Comparison of ENCODE assay signal across 11 cellular contexts in genomic region chr5:113140837-113141661, GRCh38.
A peak's percentile ranks its signal among the peaks of the same experiment; 100 is the strongest.
DNase-seq lines count a peak whose midpoint lies in the region; ATAC-seq, FAIRE-seq and TF ChIP-seq lines count a peak whose summit lies in the region.
"Had no signal": no experiment of that assay in that cellular context is flagged by ENCODE, and none has a peak within 500 bp of the region (broad histone marks: within the 10 kb centered on the region; RNA-seq: fewer than 3 reads in every experiment).

No MANE protein-coding gene starts in this region.

- H3K79me2 ChIP-seq in GM23338 (replicated peaks; ENCODE audit: insufficient read depth), result no peaks in the 10 kb centered on the region
- no peaks in the 10 kb centered on the region for H3K79me2 ChIP-seq in HepG2 (ENCODE audit: insufficient read depth, low read length)

- no TSS peak for BruUV-seq in HepG2 (replicated peaks; lab: Mats Ljungman, UMichigan)

- no peaks in the 10 kb centered on the region for H3F3A ChIP-seq in GM23338 (replicated peaks; ENCODE audit: low read depth)

- TF ChIP-seq RAD21 in HepG2 (CRISPR knock-in tag; IDR thresholded peaks at IDR 0.05), result no peak

- peaks cover 20% of the 10 kb centered on the region for H3K4me1 Mint-ChIP-seq in GM23338
- H3K4me1 Mint-ChIP-seq in activated CD4-positive, alpha-beta memory T cell treated with anti-CD3 and anti-CD28 coated beads for 36 hours (ENCODE audit: low read depth), result no peaks in the 10 kb centered on the region

- TF ChIP-seq CTCF in GM23338 (conservative IDR thresholded peaks at IDR 0.05; ENCODE audit: low read depth in 2 of 2), result no peak
- TF ChIP-seq CTCF in retinal pigment epithelial cell (conservative IDR thresholded peaks at IDR 0.05; ENCODE audit: low read depth, low read length), result no peak
- no peak for TF ChIP-seq CTCF in HepG2 (CRISPR knock-in tag; IDR thresholded peaks at IDR 0.05)
- TF ChIP-seq CTCF in spleen (IDR thresholded peaks at IDR 0.05 in 8 of 11, conservative IDR thresholded peaks at IDR 0.05 in 3 of 11), result no peak

- H3K4me2 ChIP-seq in GM23338 (no peak overlapping the region), HepG2 (ENCODE audit: low read depth, low read length) (no peak overlapping the region)

- no peaks in the 10 kb centered on the region; the same call in 1 of the 2 replicates for H3K36me3 ChIP-seq in GM23338 (ENCODE audit: insufficient read depth)
- no peaks in the 10 kb centered on the region for H3K36me3 ChIP-seq in HepG2 (replicated peaks in 1 of 2; ENCODE audit: control insufficient read depth in 1 of 2, insufficient read depth in 2 of 2, low read length in 2 of 2)
- H3K36me3 ChIP-seq in spleen, result no peaks in the 10 kb centered on the region
- H3K36me3 ChIP-seq: stomach had no signal

- ATAC-seq in GM23338, result peak; percentile 60
- peak; percentile 87 for ATAC-seq in Right ventricle myocardium superior (ENCODE audit: poor library complexity)
- no peak for ATAC-seq in HepG2

- H3K4me3 Mint-ChIP-seq in GM23338, result no peak overlapping the region
- no peak overlapping the region for H3K4me3 Mint-ChIP-seq in activated CD4-positive, alpha-beta memory T cell treated with anti-CD3 and anti-CD28 coated beads for 36 hours

- peaks cover 9% of the 10 kb centered on the region for H3K9me2 ChIP-seq in GM23338 (ENCODE audit: insufficient read depth)

- H4K20me1 ChIP-seq in GM23338 (replicated peaks; ENCODE audit: insufficient read depth) (no peaks in the 10 kb centered on the region), HepG2 (ENCODE audit: insufficient read depth, low read length) (no peaks in the 10 kb centered on the region)

- no peak for TF ChIP-seq POLR2A in HepG2 (IDR thresholded peaks at IDR 0.05; ENCODE audit: insufficient read depth in 1 of 2, low read depth in 2 of 2, low read length in 2 of 2)
- no peak for TF ChIP-seq POLR2A in spleen (IDR thresholded peaks at IDR 0.05)

- H3K27ac ChIP-seq in GM23338 (ENCODE audit: low read depth), result no peak overlapping the region
- no peak overlapping the region for H3K27ac ChIP-seq in HepG2 (ENCODE audit: extremely low read length, insufficient read depth, low read length)
- no peak overlapping the region for H3K27ac ChIP-seq in spleen

- TF ChIP-seq EP300 in HepG2 (IDR thresholded peaks at IDR 0.05; ENCODE audit: low read depth in 2 of 2, low read length in 2 of 2) (no peak), HepG2 (CRISPR knock-in tag; IDR thresholded peaks at IDR 0.05; ENCODE audit: borderline replicate concordance) (no peak)

- intact Hi-C loops in Right ventricle myocardium superior (cut with DNase I), result no loop called here
- intact Hi-C loops in activated CD4-positive, alpha-beta memory T cell treated with anti-CD3 and anti-CD28 coated beads for 36 hours (cut with micrococcal nuclease), result no loop called here
- intact Hi-C loops in HepG2 (cut with micrococcal nuclease; ENCODE audit: unreplicated experiment), result no loop called here
- intact Hi-C loops in spleen (cut with DNase I; ENCODE audit: low total_unique reads), result no loop called here

- no peak overlapping the region for H3K9ac ChIP-seq in HepG2 (ENCODE audit: insufficient read depth, low read depth, low read length)

- H3K27me3 ChIP-seq in GM23338 (ENCODE audit: insufficient read depth) (no peaks in the 10 kb centered on the region), HepG2 (ENCODE audit: control insufficient read depth in 1 of 2, insufficient read depth in 2 of 2, low read length in 2 of 2) (no peaks in the 10 kb centered on the region), spleen (replicated peaks in 1 of 7) (no peaks in the 10 kb centered on the region)
- H3K27me3 ChIP-seq: stomach had no signal

- 60% methylated on average over 9 of the region's 9 CpGs for WGBS in HepG2 (ENCODE audit: low lambda C conversion rate)
- WGBS in spleen, 5 donors, result 64 to 77% (median 72%) methylated on average over 9 of the region's 9 CpGs

- no peak for FAIRE-seq in HepG2 (lab: Jason Lieb, UNC)

- no peaks in the 10 kb centered on the region; the same call in 2 of the 3 replicates for H3K36me3 Mint-ChIP-seq in GM23338 (ENCODE audit: low read depth)
- peaks cover 3% of the 10 kb centered on the region for H3K36me3 Mint-ChIP-seq in activated CD4-positive, alpha-beta memory T cell treated with anti-CD3 and anti-CD28 coated beads for 36 hours

- H3K4me3 ChIP-seq in GM23338 (no peak overlapping the region), retinal pigment epithelial cell (ENCODE audit: low read length) (peak overlapping the region; percentile 9), HepG2 (replicated peaks in 1 of 3; ENCODE audit: insufficient read depth in 1 of 3, low read depth in 2 of 3, low read length in 3 of 3) (no peak overlapping the region), spleen (no peak overlapping the region)
- H3K4me3 ChIP-seq: stomach had no signal

- H3K9me3 ChIP-seq in HepG2 (ENCODE audit: low read length) (no peaks in the 10 kb centered on the region), spleen (no peaks in the 10 kb centered on the region)
- H3K9me3 ChIP-seq: stomach had no signal

- H3K4me1 ChIP-seq in GM23338 (ENCODE audit: insufficient read depth), result 0 out of 2 replicates have a peak, but pooled peaks cover 3% of the 10 kb centered on the region
- H3K4me1 ChIP-seq in HepG2 (ENCODE audit: insufficient read depth, low read length), result no peaks in the 10 kb centered on the region
- no peaks in the 10 kb centered on the region for H3K4me1 ChIP-seq in spleen
- H3K4me1 ChIP-seq: stomach had no signal

- in situ Hi-C loops in HepG2 (cut with HindIII; ENCODE audit: extremely low pct_ligation_motif_present, low pct_unique_long_range_greater_than_20kb), result no loop called here

- H3K27me3 Mint-ChIP-seq in GM23338 (ENCODE audit: insufficient read depth, low read depth, poor library complexity), result peaks cover 1% of the 10 kb centered on the region
- H3K27me3 Mint-ChIP-seq in activated CD4-positive, alpha-beta memory T cell treated with anti-CD3 and anti-CD28 coated beads for 36 hours, result no peaks in the 10 kb centered on the region

- POLR2A ChIA-PET in activated CD4-positive, alpha-beta memory T cell treated with anti-CD3 and anti-CD28 coated beads for 36 hours (lab: Charles Lee), result no interaction called here
- POLR2A ChIA-PET in HepG2 (lab: Yijun Ruan, JAX), result no interaction called here

- H2AFZ ChIP-seq in GM23338 (no peak overlapping the region), HepG2 (ENCODE audit: low read length) (no peak overlapping the region)

- H3K9me3 Mint-ChIP-seq in GM23338, result no peaks in the 10 kb centered on the region; the same call in 2 of the 3 replicates
- H3K9me3 Mint-ChIP-seq in activated CD4-positive, alpha-beta memory T cell treated with anti-CD3 and anti-CD28 coated beads for 36 hours, result no peaks in the 10 kb centered on the region

- CTCF ChIA-PET in activated CD4-positive, alpha-beta memory T cell treated with anti-CD3 and anti-CD28 coated beads for 36 hours (lab: Charles Lee), result no interaction called here
- CTCF ChIA-PET in HepG2 (lab: Yijun Ruan, JAX; ENCODE audit: low intra/inter-chr PET ratio, low total read pairs), result no interaction called here

- no peak for DNase-seq in GM23338 (ENCODE audit: low spot score)
- DNase-seq in astrocyte of the hippocampus (ENCODE audit: low read depth, low spot score), result peak; percentile 83
- DNase-seq in Right ventricle myocardium superior, result no peak
- DNase-seq in retinal pigment epithelial cell (ENCODE audit: low read depth), result peak; percentile 89
- no peak for DNase-seq in activated CD4-positive, alpha-beta memory T cell treated with anti-CD3 and anti-CD28 coated beads for 36 hours
- no peak for DNase-seq in HepG2 (ENCODE audit: low spot score)
- DNase-seq in spleen, result no peak
- no peak for DNase-seq in activated effector memory CD4-positive, alpha-beta T cell treated with anti-CD3 and anti-CD28 coated beads, Interleukin-2, amount 50 U/mL, for 16 hours
- DNase-seq: activated CD4-positive, alpha-beta T cell treated with anti-CD3 and anti-CD28 coated beads, Interleukin-2, amount 50 U/mL, for 1 hour; stimulated activated CD4-positive, alpha-beta T cell treated with anti-CD3 and anti-CD28 coated beads, Interleukin-15, amount 100 ng/mL, for 24 hours; stomach had no signal

- H3K27ac Mint-ChIP-seq in GM23338, result peak overlapping the region; percentile 74; the same call in 1 of the 2 replicates
- H3K27ac Mint-ChIP-seq in activated CD4-positive, alpha-beta memory T cell treated with anti-CD3 and anti-CD28 coated beads for 36 hours, result no peak overlapping the region

TF ChIP-seq in HepG2, 621 proteins besides CTCF, POLR2A, EP300 and RAD21 (continues in another document):
- TF ChIP-seq ZNF280B (CRISPR knock-in tag; IDR thresholded peaks at IDR 0.05; ENCODE audit: borderline replicate concordance), result no peak

Comparison
In these comparisons a context has a peak if more than half of its experiments do, and no peak if none do; other contexts are left out.
1. DNase-seq: peak in astrocyte of the hippocampus (single experiment) and retinal pigment epithelial cell (single experiment); none in GM23338 (single experiment), Right ventricle myocardium superior (single experiment), activated CD4-positive, alpha-beta memory T cell treated with anti-CD3 and anti-CD28 coated beads for 36 hours (single experiment), HepG2 (single experiment), spleen (single experiment) and activated effector memory CD4-positive, alpha-beta T cell treated with anti-CD3 and anti-CD28 coated beads, Interleukin-2, amount 50 U/mL, for 16 hours (single experiment).